In the genomic region with DNA sequence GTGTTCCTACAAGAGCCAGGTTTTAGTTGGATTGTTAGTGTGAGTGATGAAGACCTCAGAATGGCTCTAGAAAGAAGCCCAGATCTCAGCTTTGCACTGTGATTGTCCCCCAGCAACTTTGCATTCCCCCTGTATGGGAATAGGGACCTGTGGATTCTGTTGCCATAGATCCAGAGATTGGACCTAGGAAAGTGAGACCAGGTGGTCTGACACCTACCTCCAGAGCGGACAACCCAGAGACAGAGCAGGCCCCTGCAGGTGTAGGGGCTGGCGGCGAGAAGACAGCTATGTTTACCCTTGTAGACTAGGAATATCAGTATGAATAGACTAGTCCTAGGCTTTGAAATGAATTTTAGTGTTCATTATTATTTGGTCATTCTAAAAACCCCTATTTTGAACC, we compare ENCODE assay signal across 9 cellular contexts. TPM values are rescaled to one million over a fixed set of nuclear protein-coding genes. Genes with fewer than 3 reads are reported as not detected.
A peak's percentile ranks its signal among the peaks of the same experiment; 100 is the strongest.
DNase-seq lines count a peak whose midpoint lies in the region; ATAC-seq and TF ChIP-seq lines count a peak whose summit lies in the region.
"Had no signal": no experiment of that assay in that cellular context is flagged by ENCODE, and none has a peak within 500 bp of the region (broad histone marks: within the 10 kb centered on the region; RNA-seq: fewer than 3 reads in every experiment).

No MANE protein-coding gene starts in this region.

- peak overlapping the region; percentile 89 to 97 (median 96) for H3K27ac Mint-ChIP-seq in CD14-positive monocyte

- intact Hi-C loops in CD14-positive monocyte (cut with micrococcal nuclease): no loop called here

- H3K4ac ChIP-seq in trophoblast cell (ENCODE audit: low read depth, low read length): no peak overlapping the region

- H3K79me1 ChIP-seq in trophoblast cell (ENCODE audit: low read length): peaks cover 2% of the 10 kb centered on the region

- H3K4me1 ChIP-seq in trophoblast cell (ENCODE audit: control insufficient read depth in 1 of 2, insufficient read depth in 2 of 2, low read length in 2 of 2): peaks cover 0 to 11% of the 10 kb centered on the region in 2 experiments

- H3K79me2 ChIP-seq in trophoblast cell (ENCODE audit: control insufficient read depth, insufficient read depth, low read length, poor library complexity): no peaks in the 10 kb centered on the region

- no peak overlapping the region for H3K14ac ChIP-seq in trophoblast cell (ENCODE audit: low read length)

- peak overlapping the region; percentile 47 for H2BK12ac ChIP-seq in trophoblast cell (ENCODE audit: low read length)

- no peaks in the 10 kb centered on the region for H3K9me3 Mint-ChIP-seq in CD14-positive monocyte

- no peak overlapping the region for H3K23ac ChIP-seq in trophoblast cell (ENCODE audit: low read length)

- peaks cover 83% of the 10 kb centered on the region for H3K4me1 Mint-ChIP-seq in CD14-positive monocyte

- H3K18ac ChIP-seq in trophoblast cell (ENCODE audit: low read length): no peak overlapping the region

- TF ChIP-seq CTCF in CD14-positive monocyte (IDR thresholded peaks at IDR 0.05) (no peak), brain microvascular endothelial cell (IDR thresholded peaks at IDR 0.05; ENCODE audit: low read depth, low read length, missing control alignments) (no peak)

- H3K36me3 ChIP-seq in brain microvascular endothelial cell (replicated peaks) (no peaks in the 10 kb centered on the region), trophoblast cell (ENCODE audit: control insufficient read depth in 1 of 2, insufficient read depth in 2 of 2, low read length in 2 of 2) (no peaks in the 10 kb centered on the region)

- peak overlapping the region in 1 of 2 donors; percentile 47 for H3K4me3 Mint-ChIP-seq in CD14-positive monocyte

- H4K91ac ChIP-seq in trophoblast cell (ENCODE audit: low read depth, low read length): no peak overlapping the region

- WGBS in trophoblast cell (ENCODE audit: extremely low coverage, insufficient coverage, insufficient read length): no CpG with 5 or more reads among the region's 3 CpGs

- no peaks in the 10 kb centered on the region for H3K9me3 ChIP-seq in trophoblast cell (ENCODE audit: insufficient read depth, low read depth, low read length)

- H3K4me2 ChIP-seq in trophoblast cell (ENCODE audit: low read length): no peak overlapping the region

- no peak overlapping the region for H2BK120ac ChIP-seq in trophoblast cell (ENCODE audit: insufficient read depth, low read length, poor library complexity)

- no peaks in the 10 kb centered on the region for H3K27me3 Mint-ChIP-seq in CD14-positive monocyte (ENCODE audit: low read depth in 3 of 3)

- H3K4me3 ChIP-seq in brain microvascular endothelial cell (ENCODE audit: low read depth, low read length) (no peak overlapping the region), trophoblast cell (ENCODE audit: low read depth, low read length) (no peak overlapping the region)

- H3K27ac ChIP-seq in brain microvascular endothelial cell (peak overlapping the region; percentile 75), trophoblast cell (ENCODE audit: low read depth, low read length) (no peak overlapping the region)

- ATAC-seq in HG03354 (IDR thresholded peaks at IDR 0.05; ENCODE audit: poor library complexity, severe bottlenecking, unreplicated experiment) (peak; percentile 7), GM18517 (IDR thresholded peaks at IDR 0.05; ENCODE audit: unreplicated experiment) (no peak)

- DNase-seq in CD14-positive monocyte (ENCODE audit: low spot score): no peak
- DNase-seq in brain microvascular endothelial cell: no peak
- no peak for DNase-seq in trophoblast cell
- no peak for DNase-seq in NCI-H1436 (lab: John Stamatoyannopoulos, UW)
- DNase-seq in NCI-H2196 treated with DMSO at 0.1 percent for 48 hours (lab: John Stamatoyannopoulos, UW; ENCODE audit: unreplicated experiment): no peak
- no peak for DNase-seq in OCI-M2 (lab: John Stamatoyannopoulos, UW; ENCODE audit: unreplicated experiment)
- DNase-seq: NCI-H510A treated with DMSO at 0.1 percent for 48 hours had no signal

- in situ Hi-C loops in brain microvascular endothelial cell (cut with HindIII; ENCODE audit: low pct_ligation_motif_present, low sequenced_read_pairs): no loop called here

- H4K12ac ChIP-seq in trophoblast cell (ENCODE audit: low read depth, low read length): no peak overlapping the region

- no peak overlapping the region for H3K9ac ChIP-seq in trophoblast cell (ENCODE audit: low read length)

- H4K8ac ChIP-seq in trophoblast cell (ENCODE audit: low read depth, low read length): no peak overlapping the region

- no peak overlapping the region for H2AK5ac ChIP-seq in trophoblast cell (ENCODE audit: low read length)

- peaks cover 24 to 28% of the 10 kb centered on the region in 2 donors for H3K36me3 Mint-ChIP-seq in CD14-positive monocyte

- H2BK5ac ChIP-seq in trophoblast cell (ENCODE audit: low read depth, low read length, poor library complexity): no peak overlapping the region

- H2AFZ ChIP-seq in trophoblast cell (ENCODE audit: insufficient read depth, low read length, poor library complexity): no peak overlapping the region

- no peaks in the 10 kb centered on the region for H3K27me3 ChIP-seq in brain microvascular endothelial cell (replicated peaks)
- H3K27me3 ChIP-seq in trophoblast cell (ENCODE audit: insufficient read depth, low read length): no peaks in the 10 kb centered on the region

RNA-seq across cellular contexts. Expression of gene IRF1, which starts 53.6 kb away (rescaled TPM):
- polyA plus RNA-seq in CD14-positive monocyte: 100 to 1,000 TPM; 125 to 129 TPM
- 2.7 and 3.3 TPM in 2 replicates for polyA plus RNA-seq in trophoblast cell (2013)
